Comparison of ENCODE assay signal across 19 cellular contexts in the genomic region with DNA sequence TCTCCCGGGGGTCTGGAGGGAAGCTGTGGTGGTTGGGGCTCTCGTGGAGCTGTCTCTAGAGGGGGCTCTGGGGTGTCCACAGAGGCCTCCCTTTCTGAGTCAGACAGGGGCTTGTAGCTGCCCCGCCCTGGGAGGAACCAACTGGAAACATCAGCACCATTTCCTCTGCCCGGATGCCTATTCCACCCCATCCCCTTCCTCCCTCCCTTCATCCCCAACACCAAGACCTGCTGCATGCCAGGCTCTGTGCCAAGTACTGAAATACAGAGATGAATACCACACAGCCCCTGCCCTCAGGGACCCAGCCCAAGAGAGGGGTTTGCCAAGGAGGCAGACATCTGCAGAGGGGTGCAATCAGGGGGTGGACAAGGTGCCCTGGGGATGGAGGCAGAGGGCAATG.
"Had no signal": no experiment of that assay in that cellular context is flagged by ENCODE, and none has a peak within 500 bp of the region (broad histone marks: within the 10 kb centered on the region; RNA-seq: fewer than 3 reads in every experiment).

No MANE protein-coding gene starts in this region.

- H3K36me3 ChIP-seq: esophagus squamous epithelium, sigmoid colon, thyroid gland had no signal

- H3K9me3 ChIP-seq: body of pancreas, esophagus squamous epithelium, gastrocnemius medialis, sigmoid colon, thyroid gland had no signal

- H3K27ac ChIP-seq: body of pancreas, esophagus squamous epithelium, gastrocnemius medialis, sigmoid colon, thyroid gland had no signal

- DNase-seq: activated CD4-positive, alpha-beta T cell treated with anti-CD3 and anti-CD28 coated beads for 1 hour; activated CD4-positive, alpha-beta T cell treated with anti-CD3 and anti-CD28 coated beads, Interleukin-2, amount 50 U/mL, for 1 hour; activated CD8-positive, alpha-beta T cell treated with anti-CD3 and anti-CD28 coated beads, Interleukin-2, amount 10 ng/mL, durations not matched to agents 7 days and 5 days; activated naive CD4-positive, alpha-beta T cell treated with anti-CD3 and anti-CD28 coated beads, Interleukin-2, amount 50 U/mL, for 16 hours; anterior cingulate cortex; body of pancreas; central memory CD4-positive, alpha-beta T cell; dermis blood vessel endothelial cell; esophagus squamous epithelium; gastrocnemius medialis; hypothalamus; left ventricle myocardium superior; occipital lobe; sigmoid colon; stimulated activated CD4-positive, alpha-beta T cell treated with anti-CD3 and anti-CD28 coated beads, Interleukin-4, amount 100 ng/mL, for 1 hour; stimulated activated naive CD4-positive, alpha-beta T cell treated with Interleukin-2 at 50 U/mL for 16 hours; substantia nigra; T-helper 1 cell; thyroid gland had no signal

- H3K4me3 ChIP-seq: body of pancreas, esophagus squamous epithelium, gastrocnemius medialis, sigmoid colon, thyroid gland had no signal

- H3K27me3 ChIP-seq: body of pancreas, gastrocnemius medialis, sigmoid colon, thyroid gland had no signal
